In genomic region chr12:47811581-47812484, GRCh38 we compare ENCODE assay signal across 8 cellular contexts. TPM values are rescaled to one million over a fixed set of nuclear protein-coding genes. Genes with fewer than 3 reads are reported as not detected.
DNase-seq lines count a peak whose midpoint lies in the region; ATAC-seq and TF ChIP-seq lines count a peak whose summit lies in the region.

No MANE protein-coding gene starts in this region.

- ATAC-seq in IMR-90 (ENCODE audit: low read depth) (peak; percentile 5; the same call in 1 of the 2 replicates), GM18867 (IDR thresholded peaks at IDR 0.05; ENCODE audit: unreplicated experiment) (no peak), HG02970 (IDR thresholded peaks at IDR 0.05; ENCODE audit: low FRiP score, unreplicated experiment) (no peak)

- peak overlapping the region; percentile 95 for H2BK5ac ChIP-seq in IMR-90 (ENCODE audit: low read depth, low read length, poor library complexity, severe bottlenecking)

- CTCF ChIA-PET in IMR-90 (lab: Yijun Ruan, JAX) = interaction anchor here (1.2 to 1.3 kb wide), 2 partner anchors 27 to 44 kb away, joined by 3 to 5 read pairs; no protein-coding TSS in a partner anchor

- peak overlapping the region; percentile 60 for H4K91ac ChIP-seq in IMR-90 (ENCODE audit: insufficient read depth, low read depth, low read length)

- no TSS peak for BruUV-seq in IMR-90 (replicated peaks; lab: Mats Ljungman, UMichigan)

- H3K36me3 ChIP-seq in IMR-90 (ENCODE audit: control insufficient read depth, insufficient read depth, low read length) = peaks cover 9% of the 10 kb centered on the region; the same call in 1 of the 2 replicates

- H3K9me1 ChIP-seq in IMR-90 (ENCODE audit: insufficient read depth, low read length) = peaks cover 49% of the 10 kb centered on the region

- peak overlapping the region; percentile 96; the same call in 1 of the 2 replicates for H3K23ac ChIP-seq in IMR-90 (ENCODE audit: low read depth, low read length)

- WGBS in IMR-90 (ENCODE audit: extremely low coverage in 2 of 2, insufficient read length in 1 of 2), 2 experiments = 28% methylated on average over 3 of the region's 14 CpGs; no CpG with 5 or more reads in 1 of the 2 experiments

- H2BK20ac ChIP-seq in IMR-90 (ENCODE audit: low read depth, low read length) = peak overlapping the region; percentile 86

- TF ChIP-seq RAD21 in IMR-90 (IDR thresholded peaks at IDR 0.05; ENCODE audit: low read length) = no peak

- H2BK120ac ChIP-seq in IMR-90 (ENCODE audit: low read depth, low read length) = peak overlapping the region; percentile 54; the same call in 1 of the 2 replicates

- in situ Hi-C loops in IMR-90 (cut with MboI; ENCODE audit: low sequenced_read_pairs) = no loop called here

- peak overlapping the region; percentile 32 for H3K18ac ChIP-seq in IMR-90 (ENCODE audit: low read depth, low read length)

- H4K20me1 ChIP-seq in IMR-90 (ENCODE audit: insufficient read depth, low read length) = peaks cover 95% of the 10 kb centered on the region

- peaks cover 14 to 75% of the 10 kb centered on the region in 2 experiments; a peak in 3 of 4 replicates for H3K79me1 ChIP-seq in IMR-90 (ENCODE audit: low read depth in 1 of 2, low read length in 2 of 2)

- dilution Hi-C loops in IMR-90 (cut with HindIII; ENCODE audit: low sequenced_read_pairs, unreplicated experiment) = no loop called here

- peak overlapping the region; percentile 88 for H3K4ac ChIP-seq in IMR-90 (ENCODE audit: low read depth, low read length)

- no peaks in the 10 kb centered on the region for H3K27me3 ChIP-seq in IMR-90 (ENCODE audit: control insufficient read depth, insufficient read depth, low read length)

- H3K56ac ChIP-seq in IMR-90 (ENCODE audit: extremely low read depth, insufficient read depth, low read length) = no peak overlapping the region

- peak; percentile 40; the same call in 1 of the 2 replicates for TF ChIP-seq POLR2A in IMR-90 (IDR thresholded peaks at IDR 0.05; ENCODE audit: low read depth, low read length)

- H2AK5ac ChIP-seq in IMR-90 (ENCODE audit: low read depth, low read length) = peak overlapping the region; percentile 51

- H3K4me1 ChIP-seq in IMR-90 (ENCODE audit: control insufficient read depth, insufficient read depth, low read length) = peaks cover 67% of the 10 kb centered on the region

- H3K27ac ChIP-seq in IMR-90 (ENCODE audit: insufficient read depth, low read length) = peak overlapping the region; percentile 92
- peak overlapping the region; percentile 90 for H3K27ac ChIP-seq in substantia nigra (ENCODE audit: low read depth, low read length, poor library complexity, severe bottlenecking)

- H4K8ac ChIP-seq in IMR-90 (ENCODE audit: low read depth in 2 of 2, low read length in 2 of 2) = peak overlapping the region; percentile 11 to 67; a peak in 3 of 4 replicates

- peak overlapping the region; percentile 32; the same call in 2 of the 3 replicates for H2BK15ac ChIP-seq in IMR-90 (ENCODE audit: low read depth, low read length)

- H3K4me2 ChIP-seq in IMR-90 (ENCODE audit: low read depth, low read length) = peak overlapping the region; percentile 80

- H2AK9ac ChIP-seq in IMR-90 (replicated peaks; ENCODE audit: low read depth, low read length, poor library complexity) = peak overlapping the region; percentile 92

- peak overlapping the region; percentile 25 for H4K5ac ChIP-seq in IMR-90 (ENCODE audit: low read depth, low read length)

- TF ChIP-seq CTCF in IMR-90 (conservative IDR thresholded peaks at IDR 0.05; ENCODE audit: low read depth, low read length) = no peak

- intact Hi-C loops in IMR-90 (cut with micrococcal nuclease) = no loop called here

- no peaks in the 10 kb centered on the region for H3K9me3 ChIP-seq in IMR-90 (ENCODE audit: control insufficient read depth, insufficient read depth, low read length)

- peak overlapping the region; percentile 45 for H2AFZ ChIP-seq in IMR-90 (replicated peaks; ENCODE audit: low read length, poor library complexity)

- H3K14ac ChIP-seq in IMR-90 (replicated peaks; ENCODE audit: low read depth, low read length) = peak overlapping the region; percentile 90; the same call in 1 of the 2 replicates

- peak overlapping the region; percentile 35 for H3K9ac ChIP-seq in IMR-90 (ENCODE audit: low read depth, low read length)

- DNase-seq in IMR-90 (peak; percentile 86), amniotic stem cell (lab: John Stamatoyannopoulos, UW) (peak; percentile 42), iris pigment epithelial cell (ENCODE audit: low read depth) (peak; percentile 80), substantia nigra (lab: John Stamatoyannopoulos, UW) (peak in 7 of 49 donors; percentile 10 to 82 (median 49)), NCI-H1694 treated with DMSO at 0.1 percent for 48 hours (lab: John Stamatoyannopoulos, UW) (no peak), NCI-H748 treated with DMSO at 0.1 percent for 48 hours (lab: John Stamatoyannopoulos, UW) (no peak)

- POLR2A ChIA-PET in IMR-90 (lab: Charles Lee; ENCODE audit: unreplicated experiment) = no interaction called here

- H3K4me3 ChIP-seq in IMR-90 (ENCODE audit: insufficient read depth, low read depth, low read length) = no peak overlapping the region

TF ChIP-seq in IMR-90, 13 proteins besides CTCF, POLR2A, EP300 and RAD21:
- TF ChIP-seq MAZ (IDR thresholded peaks at IDR 0.05; ENCODE audit: borderline replicate concordance, low read depth, low read length) (peak; percentile 34; the same call in 1 of the 2 replicates), USF2 (IDR thresholded peaks at IDR 0.05; ENCODE audit: low read depth, low read length) (no peak), FOS (IDR thresholded peaks at IDR 0.05; ENCODE audit: low read depth, low read length) (0 out of 2 replicates have a peak, but pooled peaks have one; percentile 2)

RNA-seq across cellular contexts. Expression of gene HDAC7, which starts 7.9 kb away (rescaled TPM):
- 10.4 and 10.6 TPM in 2 replicates for total RNA-seq in IMR-90 (2012; rRNA removed)
- polyA plus RNA-seq in IMR-90 (2012; rRNA removed) = 64.7 and 65.1 TPM in 2 replicates
- polyA plus RNA-seq in IMR-90 (2012; cell fraction: cytosol; rRNA removed) = 51.5 and 60.5 TPM in 2 replicates
- 183 and 377 TPM in 2 replicates for polyA plus RNA-seq in IMR-90 (2012; cell fraction: nucleus; rRNA removed; ENCODE audit: low replicate concordance)

RNA-seq across cellular contexts. Expression of gene SLC48A1, which starts 38.8 kb away (rescaled TPM):
- total RNA-seq in IMR-90 (2012; rRNA removed) = 4.4 and 4.8 TPM in 2 replicates
- 5.9 and 6.0 TPM in 2 replicates for polyA plus RNA-seq in IMR-90 (2012; rRNA removed)
- 4.1 and 10.3 TPM in 2 replicates for polyA plus RNA-seq in IMR-90 (2012; cell fraction: cytosol; rRNA removed)
- polyA plus RNA-seq in IMR-90 (2012; cell fraction: nucleus; rRNA removed; ENCODE audit: low replicate concordance) = 10.0 and 10.3 TPM in 2 replicates

RNA-seq across cellular contexts. Expression of gene RAPGEF3, which starts 53.2 kb away (rescaled TPM):
- 0.83 and 1.3 TPM in 2 replicates for total RNA-seq in IMR-90 (2012; rRNA removed)
- 2.0 and 2.9 TPM in 2 replicates for polyA plus RNA-seq in IMR-90 (2012; rRNA removed)
- 1.7 TPM in 2 replicates for polyA plus RNA-seq in IMR-90 (2012; cell fraction: cytosol; rRNA removed)
- polyA plus RNA-seq in IMR-90 (2012; cell fraction: nucleus; rRNA removed; ENCODE audit: low replicate concordance) = 11.2 and 11.8 TPM in 2 replicates

Comparison
In these comparisons a context has a peak if more than half of its experiments do, and no peak if none do; other contexts are left out.
1. DNase-seq: peak in IMR-90 (single experiment), amniotic stem cell (single experiment) and iris pigment epithelial cell (single experiment); none in NCI-H1694 treated with DMSO at 0.1 percent for 48 hours (single experiment) and NCI-H748 treated with DMSO at 0.1 percent for 48 hours (single experiment).